Comparison of ENCODE assay signal across 8 cellular contexts in genomic region chr17:77445908-77446535, GRCh38.
DNase-seq lines count a peak whose midpoint lies in the region; ATAC-seq and TF ChIP-seq lines count a peak whose summit lies in the region.

No MANE protein-coding gene starts in this region.

- peaks cover 0 to 4% of the 10 kb centered on the region in 2 donors for H3K36me3 ChIP-seq in stomach smooth muscle (ENCODE audit: control insufficient read depth in 2 of 2, insufficient read depth in 2 of 2, low read length in 2 of 2)
- H3K36me3 ChIP-seq in tibial artery = no peaks in the 10 kb centered on the region

- peaks cover 40% of the 10 kb centered on the region for H3K36me3 Mint-ChIP-seq in CD4-positive, alpha-beta T cell (ENCODE audit: low read depth)
- H3K36me3 Mint-ChIP-seq in activated CD8-positive, alpha-beta T cell treated with anti-CD3 and anti-CD28 coated beads, Interleukin-2, amount 10 ng/mL, durations not matched to agents 7 days and 5 days (ENCODE audit: low read depth) = peaks cover 47% of the 10 kb centered on the region

- H3K4me3 ChIP-seq in stomach smooth muscle (ENCODE audit: low read length in 2 of 2) (no peak overlapping the region), tibial artery (no peak overlapping the region)

- peak overlapping the region; percentile 98 for H3K27ac ChIP-seq in CD4-positive, alpha-beta T cell (ENCODE audit: low read depth, low read length)
- H3K27ac ChIP-seq in stomach smooth muscle (ENCODE audit: low read length) = peak overlapping the region; percentile 60
- H3K27ac ChIP-seq in tibial artery = peak overlapping the region in 1 of 2 donors; percentile 20

- TF ChIP-seq CTCF in CD4-positive, alpha-beta T cell (IDR thresholded peaks at IDR 0.05) = no peak
- no peak for TF ChIP-seq CTCF in tibial artery (IDR thresholded peaks at IDR 0.05)

- H3K9me3 ChIP-seq in CD4-positive, alpha-beta T cell (ENCODE audit: control insufficient read depth, low read length) = no peaks in the 10 kb centered on the region
- no peaks in the 10 kb centered on the region for H3K9me3 ChIP-seq in stomach smooth muscle (ENCODE audit: control insufficient read depth in 2 of 2, low read length in 2 of 2)
- no peaks in the 10 kb centered on the region for H3K9me3 ChIP-seq in tibial artery

- no peaks in the 10 kb centered on the region for H3K27me3 ChIP-seq in CD4-positive, alpha-beta T cell (ENCODE audit: control insufficient read depth, insufficient read depth, low read length)
- H3K27me3 ChIP-seq in stomach smooth muscle (ENCODE audit: control insufficient read depth in 1 of 2, insufficient read depth in 2 of 2, low read length in 2 of 2) = no peaks in the 10 kb centered on the region
- no peaks in the 10 kb centered on the region for H3K27me3 ChIP-seq in tibial artery

- peaks cover 56% of the 10 kb centered on the region for H3K4me1 ChIP-seq in stomach smooth muscle (ENCODE audit: control insufficient read depth, insufficient read depth, low read length)
- peaks cover 0 to 58% (median 40%) of the 10 kb centered on the region in 4 donors for H3K4me1 ChIP-seq in tibial artery

- H3K9ac ChIP-seq in stomach smooth muscle (ENCODE audit: low read length in 2 of 2) = no peak overlapping the region

- intact Hi-C loops in CD4-positive, alpha-beta T cell (cut with DNase I, micrococcal nuclease) = loop anchor here in 1 of 2 experiments (1.0 to 10.0 kb wide), 3 partner anchors 7 to 689 kb away; partner anchors contain the start of gene TMC8
- intact Hi-C loops in left ventricle myocardium superior (cut with micrococcal nuclease) (no loop called here), tibial artery (cut with DNase I; ENCODE audit: low total_unique reads) (no loop called here)

- peak; percentile 35 for ATAC-seq in CD4-positive, alpha-beta T cell (ENCODE audit: poor library complexity)
- ATAC-seq in HG03045 (IDR thresholded peaks at IDR 0.05; ENCODE audit: unreplicated experiment) (peak; percentile 28), left ventricle myocardium superior (peak; percentile 35)
- ATAC-seq in activated CD8-positive, alpha-beta T cell treated with anti-CD3 and anti-CD28 coated beads, Interleukin-2, amount 10 ng/mL, durations not matched to agents 7 days and 5 days = peak; percentile 43

- H3K27ac Mint-ChIP-seq in CD4-positive, alpha-beta T cell = peak overlapping the region; percentile 93
- H3K27ac Mint-ChIP-seq in activated CD8-positive, alpha-beta T cell treated with anti-CD3 and anti-CD28 coated beads, Interleukin-2, amount 10 ng/mL, durations not matched to agents 7 days and 5 days = peak overlapping the region; percentile 90

- CTCF ChIA-PET in CD4-positive, alpha-beta T cell (lab: Charles Lee) = interaction anchor here (0.7 to 2.8 kb wide), 3 partner anchors 10 to 45 kb away, joined by 3 to 12 read pairs (median 6); no protein-coding TSS in a partner anchor
- CTCF ChIA-PET in activated CD8-positive, alpha-beta T cell treated with anti-CD3 and anti-CD28 coated beads, Interleukin-2, amount 10 ng/mL, durations not matched to agents 7 days and 5 days (lab: Charles Lee) = interaction anchor here (1.1 to 3.7 kb wide), 10 partner anchors 9 to 114 kb away, joined by 3 to 26 read pairs (median 9); no protein-coding TSS in a partner anchor

- no peaks in the 10 kb centered on the region for H3K9me3 Mint-ChIP-seq in CD4-positive, alpha-beta T cell
- no peaks in the 10 kb centered on the region for H3K9me3 Mint-ChIP-seq in activated CD8-positive, alpha-beta T cell treated with anti-CD3 and anti-CD28 coated beads, Interleukin-2, amount 10 ng/mL, durations not matched to agents 7 days and 5 days (ENCODE audit: insufficient read depth)

- in situ Hi-C loops in G401 (cut with HindIII; ENCODE audit: low sequenced_read_pairs) = no loop called here

- H3K27me3 Mint-ChIP-seq in CD4-positive, alpha-beta T cell = no peaks in the 10 kb centered on the region
- no peaks in the 10 kb centered on the region for H3K27me3 Mint-ChIP-seq in activated CD8-positive, alpha-beta T cell treated with anti-CD3 and anti-CD28 coated beads, Interleukin-2, amount 10 ng/mL, durations not matched to agents 7 days and 5 days (ENCODE audit: low read depth)

- POLR2A ChIA-PET in CD4-positive, alpha-beta T cell (lab: Charles Lee) = interaction anchor here (0.9 to 29.0 kb wide), 28 partner anchors 5 to 684 kb away, joined by 3 to 681 read pairs (median 14); partner anchors contain the start of genes TMC8 and TNRC6C
- POLR2A ChIA-PET in activated CD8-positive, alpha-beta T cell treated with anti-CD3 and anti-CD28 coated beads, Interleukin-2, amount 10 ng/mL, durations not matched to agents 7 days and 5 days (lab: Charles Lee) = interaction anchor here (0.6 to 14.0 kb wide), 14 partner anchors 5 to 115 kb away, joined by 3 to 169 read pairs (median 7); no protein-coding TSS in a partner anchor

- DNase-seq in CD4-positive, alpha-beta T cell = peak in 3 of 10 experiments; percentile 58 to 59 (median 59)
- peak; percentile 85 for DNase-seq in activated CD8-positive, alpha-beta T cell treated with anti-CD3 and anti-CD28 coated beads, Interleukin-2, amount 10 ng/mL, durations not matched to agents 7 days and 5 days
- peak; percentile 63 for DNase-seq in left ventricle myocardium superior
- no peak for DNase-seq in tibial artery
- no peak for DNase-seq in SIG-M5 (lab: John Stamatoyannopoulos, UW)
- no peak for DNase-seq in G401 (ENCODE audit: low spot score)

- peaks cover 97% of the 10 kb centered on the region for H3K4me1 Mint-ChIP-seq in CD4-positive, alpha-beta T cell (ENCODE audit: low read depth)
- H3K4me1 Mint-ChIP-seq in activated CD8-positive, alpha-beta T cell treated with anti-CD3 and anti-CD28 coated beads, Interleukin-2, amount 10 ng/mL, durations not matched to agents 7 days and 5 days (ENCODE audit: low read depth) = peaks cover 92% of the 10 kb centered on the region

- peak overlapping the region; percentile 89 for H3K4me3 Mint-ChIP-seq in CD4-positive, alpha-beta T cell
- peak overlapping the region; percentile 82 for H3K4me3 Mint-ChIP-seq in activated CD8-positive, alpha-beta T cell treated with anti-CD3 and anti-CD28 coated beads, Interleukin-2, amount 10 ng/mL, durations not matched to agents 7 days and 5 days

Comparison
In these comparisons a context has a peak if more than half of its experiments do, and no peak if none do; other contexts are left out.
1. DNase-seq: peak in activated CD8-positive, alpha-beta T cell treated with anti-CD3 and anti-CD28 coated beads, Interleukin-2, amount 10 ng/mL, durations not matched to agents 7 days and 5 days (single experiment) and left ventricle myocardium superior (single experiment); none in tibial artery (0 of 2), SIG-M5 (single experiment) and G401 (single experiment).
2. Peak in every context shown above with its lines, with median percentiles within 50 percentile points of each other: ATAC-seq.